ENCODE assay signal across 2 cellular contexts in genomic region chr4:173537628-173538147, GRCh38.
TF ChIP-seq lines count a peak whose summit lies in the region.

No MANE protein-coding gene starts in this region.

TF ChIP-seq in liver, 16 proteins besides CTCF, POLR2A, EP300 and RAD21:
- TF ChIP-seq, protein P1, sequence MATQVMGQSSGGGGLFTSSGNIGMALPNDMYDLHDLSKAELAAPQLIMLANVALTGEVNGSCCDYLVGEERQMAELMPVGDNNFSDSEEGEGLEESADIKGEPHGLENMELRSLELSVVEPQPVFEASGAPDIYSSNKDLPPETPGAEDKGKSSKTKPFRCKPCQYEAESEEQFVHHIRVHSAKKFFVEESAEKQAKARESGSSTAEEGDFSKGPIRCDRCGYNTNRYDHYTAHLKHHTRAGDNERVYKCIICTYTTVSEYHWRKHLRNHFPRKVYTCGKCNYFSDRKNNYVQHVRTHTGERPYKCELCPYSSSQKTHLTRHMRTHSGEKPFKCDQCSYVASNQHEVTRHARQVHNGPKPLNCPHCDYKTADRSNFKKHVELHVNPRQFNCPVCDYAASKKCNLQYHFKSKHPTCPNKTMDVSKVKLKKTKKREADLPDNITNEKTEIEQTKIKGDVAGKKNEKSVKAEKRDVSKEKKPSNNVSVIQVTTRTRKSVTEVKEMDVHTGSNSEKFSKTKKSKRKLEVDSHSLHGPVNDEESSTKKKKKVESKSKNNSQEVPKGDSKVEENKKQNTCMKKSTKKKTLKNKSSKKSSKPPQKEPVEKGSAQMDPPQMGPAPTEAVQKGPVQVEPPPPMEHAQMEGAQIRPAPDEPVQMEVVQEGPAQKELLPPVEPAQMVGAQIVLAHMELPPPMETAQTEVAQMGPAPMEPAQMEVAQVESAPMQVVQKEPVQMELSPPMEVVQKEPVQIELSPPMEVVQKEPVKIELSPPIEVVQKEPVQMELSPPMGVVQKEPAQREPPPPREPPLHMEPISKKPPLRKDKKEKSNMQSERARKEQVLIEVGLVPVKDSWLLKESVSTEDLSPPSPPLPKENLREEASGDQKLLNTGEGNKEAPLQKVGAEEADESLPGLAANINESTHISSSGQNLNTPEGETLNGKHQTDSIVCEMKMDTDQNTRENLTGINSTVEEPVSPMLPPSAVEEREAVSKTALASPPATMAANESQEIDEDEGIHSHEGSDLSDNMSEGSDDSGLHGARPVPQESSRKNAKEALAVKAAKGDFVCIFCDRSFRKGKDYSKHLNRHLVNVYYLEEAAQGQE (IDR thresholded peaks at IDR 0.05) = no peak
- TF ChIP-seq EGR1 (IDR thresholded peaks at IDR 0.05; ENCODE audit: low read depth in 2 of 2) = no peak
- TF ChIP-seq SP1 (IDR thresholded peaks at IDR 0.05) = no peak
- no peak for TF ChIP-seq ATF3 (IDR thresholded peaks at IDR 0.05)
- no peak for TF ChIP-seq YY1 (IDR thresholded peaks at IDR 0.05)
- no peak for TF ChIP-seq FOXA1 (IDR thresholded peaks at IDR 0.05)
- TF ChIP-seq FOXA2 (IDR thresholded peaks at IDR 0.05) = no peak
- TF ChIP-seq JUND (IDR thresholded peaks at IDR 0.05) = no peak
- TF ChIP-seq RXRA (IDR thresholded peaks at IDR 0.05) = no peak
- TF ChIP-seq HNF4G (IDR thresholded peaks at IDR 0.05) = no peak
- no peak for TF ChIP-seq NR2F2 (IDR thresholded peaks at IDR 0.05)
- TF ChIP-seq HNF4A (conservative IDR thresholded peaks at IDR 0.05) = no peak
- TF ChIP-seq, protein P2, sequence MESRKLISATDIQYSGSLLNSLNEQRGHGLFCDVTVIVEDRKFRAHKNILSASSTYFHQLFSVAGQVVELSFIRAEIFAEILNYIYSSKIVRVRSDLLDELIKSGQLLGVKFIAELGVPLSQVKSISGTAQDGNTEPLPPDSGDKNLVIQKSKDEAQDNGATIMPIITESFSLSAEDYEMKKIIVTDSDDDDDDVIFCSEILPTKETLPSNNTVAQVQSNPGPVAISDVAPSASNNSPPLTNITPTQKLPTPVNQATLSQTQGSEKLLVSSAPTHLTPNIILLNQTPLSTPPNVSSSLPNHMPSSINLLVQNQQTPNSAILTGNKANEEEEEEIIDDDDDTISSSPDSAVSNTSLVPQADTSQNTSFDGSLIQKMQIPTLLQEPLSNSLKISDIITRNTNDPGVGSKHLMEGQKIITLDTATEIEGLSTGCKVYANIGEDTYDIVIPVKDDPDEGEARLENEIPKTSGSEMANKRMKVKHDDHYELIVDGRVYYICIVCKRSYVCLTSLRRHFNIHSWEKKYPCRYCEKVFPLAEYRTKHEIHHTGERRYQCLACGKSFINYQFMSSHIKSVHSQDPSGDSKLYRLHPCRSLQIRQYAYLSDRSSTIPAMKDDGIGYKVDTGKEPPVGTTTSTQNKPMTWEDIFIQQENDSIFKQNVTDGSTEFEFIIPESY (IDR thresholded peaks at IDR 0.05) = no peak
- TF ChIP-seq GABPA (IDR thresholded peaks at IDR 0.05 in 1 of 2, conservative IDR thresholded peaks at IDR 0.05 in 1 of 2) = no peak
- TF ChIP-seq MAX (IDR thresholded peaks at IDR 0.05) = no peak
- TF ChIP-seq TAF1 (conservative IDR thresholded peaks at IDR 0.05) = no peak

TF ChIP-seq in HepG2, 621 proteins besides CTCF, POLR2A, EP300 and RAD21 (continued from another document):
- TF ChIP-seq, protein P3, sequence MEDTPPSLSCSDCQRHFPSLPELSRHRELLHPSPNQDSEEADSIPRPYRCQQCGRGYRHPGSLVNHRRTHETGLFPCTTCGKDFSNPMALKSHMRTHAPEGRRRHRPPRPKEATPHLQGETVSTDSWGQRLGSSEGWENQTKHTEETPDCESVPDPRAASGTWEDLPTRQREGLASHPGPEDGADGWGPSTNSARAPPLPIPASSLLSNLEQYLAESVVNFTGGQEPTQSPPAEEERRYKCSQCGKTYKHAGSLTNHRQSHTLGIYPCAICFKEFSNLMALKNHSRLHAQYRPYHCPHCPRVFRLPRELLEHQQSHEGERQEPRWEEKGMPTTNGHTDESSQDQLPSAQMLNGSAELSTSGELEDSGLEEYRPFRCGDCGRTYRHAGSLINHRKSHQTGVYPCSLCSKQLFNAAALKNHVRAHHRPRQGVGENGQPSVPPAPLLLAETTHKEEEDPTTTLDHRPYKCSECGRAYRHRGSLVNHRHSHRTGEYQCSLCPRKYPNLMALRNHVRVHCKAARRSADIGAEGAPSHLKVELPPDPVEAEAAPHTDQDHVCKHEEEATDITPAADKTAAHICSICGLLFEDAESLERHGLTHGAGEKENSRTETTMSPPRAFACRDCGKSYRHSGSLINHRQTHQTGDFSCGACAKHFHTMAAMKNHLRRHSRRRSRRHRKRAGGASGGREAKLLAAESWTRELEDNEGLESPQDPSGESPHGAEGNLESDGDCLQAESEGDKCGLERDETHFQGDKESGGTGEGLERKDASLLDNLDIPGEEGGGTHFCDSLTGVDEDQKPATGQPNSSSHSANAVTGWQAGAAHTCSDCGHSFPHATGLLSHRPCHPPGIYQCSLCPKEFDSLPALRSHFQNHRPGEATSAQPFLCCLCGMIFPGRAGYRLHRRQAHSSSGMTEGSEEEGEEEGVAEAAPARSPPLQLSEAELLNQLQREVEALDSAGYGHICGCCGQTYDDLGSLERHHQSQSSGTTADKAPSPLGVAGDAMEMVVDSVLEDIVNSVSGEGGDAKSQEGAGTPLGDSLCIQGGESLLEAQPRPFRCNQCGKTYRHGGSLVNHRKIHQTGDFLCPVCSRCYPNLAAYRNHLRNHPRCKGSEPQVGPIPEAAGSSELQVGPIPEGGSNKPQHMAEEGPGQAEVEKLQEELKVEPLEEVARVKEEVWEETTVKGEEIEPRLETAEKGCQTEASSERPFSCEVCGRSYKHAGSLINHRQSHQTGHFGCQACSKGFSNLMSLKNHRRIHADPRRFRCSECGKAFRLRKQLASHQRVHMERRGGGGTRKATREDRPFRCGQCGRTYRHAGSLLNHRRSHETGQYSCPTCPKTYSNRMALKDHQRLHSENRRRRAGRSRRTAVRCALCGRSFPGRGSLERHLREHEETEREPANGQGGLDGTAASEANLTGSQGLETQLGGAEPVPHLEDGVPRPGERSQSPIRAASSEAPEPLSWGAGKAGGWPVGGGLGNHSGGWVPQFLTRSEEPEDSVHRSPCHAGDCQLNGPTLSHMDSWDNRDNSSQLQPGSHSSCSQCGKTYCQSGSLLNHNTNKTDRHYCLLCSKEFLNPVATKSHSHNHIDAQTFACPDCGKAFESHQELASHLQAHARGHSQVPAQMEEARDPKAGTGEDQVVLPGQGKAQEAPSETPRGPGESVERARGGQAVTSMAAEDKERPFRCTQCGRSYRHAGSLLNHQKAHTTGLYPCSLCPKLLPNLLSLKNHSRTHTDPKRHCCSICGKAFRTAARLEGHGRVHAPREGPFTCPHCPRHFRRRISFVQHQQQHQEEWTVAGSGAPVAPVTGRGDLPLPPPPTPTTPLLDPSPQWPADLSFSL (CRISPR knock-in tag; IDR thresholded peaks at IDR 0.05) = no peak
- TF ChIP-seq EED (CRISPR knock-in tag; IDR thresholded peaks at IDR 0.05) (no peak), HES4 (CRISPR knock-in tag; IDR thresholded peaks at IDR 0.05; ENCODE audit: borderline replicate concordance) (no peak), ZNF629 (CRISPR knock-in tag; conservative IDR thresholded peaks at IDR 0.05) (no peak), CHCHD3 (CRISPR knock-in tag; IDR thresholded peaks at IDR 0.05) (no peak), TOE1 (CRISPR knock-in tag; IDR thresholded peaks at IDR 0.05) (no peak), CC2D1A (CRISPR knock-in tag; IDR thresholded peaks at IDR 0.05) (no peak), RBFOX2 (IDR thresholded peaks at IDR 0.05; ENCODE audit: low read depth, low read length) (no peak), TSC22D2 (CRISPR knock-in tag; IDR thresholded peaks at IDR 0.05; ENCODE audit: borderline replicate concordance) (no peak), THAP11 (CRISPR knock-in tag; IDR thresholded peaks at IDR 0.05) (no peak), IRF9 (CRISPR knock-in tag; IDR thresholded peaks at IDR 0.05; ENCODE audit: borderline replicate concordance) (no peak), HOXA3 (CRISPR knock-in tag; IDR thresholded peaks at IDR 0.05) (no peak)
- TF ChIP-seq, protein P4, sequence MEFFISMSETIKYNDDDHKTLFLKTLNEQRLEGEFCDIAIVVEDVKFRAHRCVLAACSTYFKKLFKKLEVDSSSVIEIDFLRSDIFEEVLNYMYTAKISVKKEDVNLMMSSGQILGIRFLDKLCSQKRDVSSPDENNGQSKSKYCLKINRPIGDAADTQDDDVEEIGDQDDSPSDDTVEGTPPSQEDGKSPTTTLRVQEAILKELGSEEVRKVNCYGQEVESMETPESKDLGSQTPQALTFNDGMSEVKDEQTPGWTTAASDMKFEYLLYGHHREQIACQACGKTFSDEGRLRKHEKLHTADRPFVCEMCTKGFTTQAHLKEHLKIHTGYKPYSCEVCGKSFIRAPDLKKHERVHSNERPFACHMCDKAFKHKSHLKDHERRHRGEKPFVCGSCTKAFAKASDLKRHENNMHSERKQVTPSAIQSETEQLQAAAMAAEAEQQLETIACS (CRISPR knock-in tag; IDR thresholded peaks at IDR 0.05) = no peak
